ENCODE assay signal across 23 cellular contexts in the genomic region with DNA sequence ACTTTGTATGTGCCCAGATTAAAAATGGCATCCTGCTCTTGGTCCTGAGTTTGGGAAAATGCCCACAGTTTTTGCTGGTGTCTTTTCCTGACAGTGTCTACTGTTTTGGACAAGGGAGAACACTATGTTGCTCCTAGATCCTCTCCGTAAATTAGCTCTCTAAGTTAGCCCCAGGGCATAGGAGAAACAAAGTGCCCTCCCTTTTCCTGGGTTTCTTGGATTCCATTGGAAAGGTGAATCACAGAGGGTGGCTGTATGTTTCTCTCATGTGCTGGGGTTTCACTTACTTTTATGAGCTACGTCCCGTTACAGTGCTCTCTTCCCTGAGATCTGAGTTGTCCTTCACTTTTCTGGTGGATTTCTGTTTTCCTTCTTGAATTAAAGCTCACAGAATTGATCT.
"Had no signal": no experiment of that assay in that cellular context is flagged by ENCODE, and none has a peak within 500 bp of the region (broad histone marks: within the 10 kb centered on the region; RNA-seq: fewer than 3 reads in every experiment).

No MANE protein-coding gene starts in this region.

- H3K9me3 ChIP-seq: colonic mucosa, esophagus muscularis mucosa, lower lobe of right lung, prostate gland, right atrium auricular region, transverse colon had no signal

- H3K27me3 ChIP-seq: colonic mucosa, esophagus muscularis mucosa, neural progenitor cell, right atrium auricular region, suprapubic skin, transverse colon had no signal

- H2AFZ ChIP-seq: neural progenitor cell, parathyroid adenoma had no signal

- H3K4me2 ChIP-seq: neural progenitor cell, smooth muscle cell had no signal

- ATAC-seq: left ventricle myocardium superior; lower lobe of right lung; naive thymus-derived CD4-positive, alpha-beta T cell; sciatic nerve; stimulated activated naive CD8-positive, alpha-beta T cell treated with anti-CD3 and anti-CD28 coated beads, Interleukin-15, amount 100 ng/mL, for 72 hours had no signal

- H3K9ac ChIP-seq: neural progenitor cell, parathyroid adenoma had no signal

- H3K27ac ChIP-seq: colonic mucosa, esophagus muscularis mucosa, lower lobe of right lung, neural progenitor cell, parathyroid adenoma, prostate gland, right atrium auricular region, suprapubic skin, transverse colon had no signal

- H3K79me2 ChIP-seq: parathyroid adenoma had no signal

- H3K36me3 ChIP-seq: colonic mucosa, esophagus muscularis mucosa, lower lobe of right lung, neural progenitor cell, prostate gland, right atrium auricular region, suprapubic skin, transverse colon had no signal

- DNase-seq: colonic mucosa; effector CD8-positive, alpha-beta T cell; endodermal cell; hypothalamus; immature natural killer cell; left ventricle myocardium superior; lower lobe of right lung; naive thymus-derived CD4-positive, alpha-beta T cell; stimulated activated CD4-positive, alpha-beta T cell treated with anti-CD3 and anti-CD28 coated beads, Interleukin-12 subunit alpha, Interleukin-12 subunit beta, amount 100 ng/mL, for 4 hours; stimulated activated CD4-positive, alpha-beta T cell treated with anti-CD3 and anti-CD28 coated beads, Interleukin-1b, Interleukin-23, amount 100 ng/mL, for 48 hours; stimulated activated CD4-positive, alpha-beta T cell treated with anti-CD3 and anti-CD28 coated beads, Interleukin-4, amount 100 ng/mL, for 1 hour; stimulated activated CD8-positive, alpha-beta memory T cell treated with anti-CD3 and anti-CD28 coated beads, Interleukin-4, amount 100 ng/mL, for 48 hours; stimulated activated naive CD4-positive, alpha-beta T cell; stimulated activated naive CD8-positive, alpha-beta T cell treated with anti-CD3 and anti-CD28 coated beads, Interleukin-15, amount 100 ng/mL, for 72 hours; transverse colon had no signal

- H3K4me3 ChIP-seq: colonic mucosa, esophagus muscularis mucosa, lower lobe of right lung, neural progenitor cell, prostate gland, right atrium auricular region, smooth muscle cell, suprapubic skin, transverse colon had no signal

- H3K4me1 ChIP-seq: colonic mucosa, esophagus muscularis mucosa, lower lobe of right lung, neural progenitor cell, parathyroid adenoma, prostate gland, right atrium auricular region, suprapubic skin, transverse colon had no signal
